In the genomic region with DNA sequence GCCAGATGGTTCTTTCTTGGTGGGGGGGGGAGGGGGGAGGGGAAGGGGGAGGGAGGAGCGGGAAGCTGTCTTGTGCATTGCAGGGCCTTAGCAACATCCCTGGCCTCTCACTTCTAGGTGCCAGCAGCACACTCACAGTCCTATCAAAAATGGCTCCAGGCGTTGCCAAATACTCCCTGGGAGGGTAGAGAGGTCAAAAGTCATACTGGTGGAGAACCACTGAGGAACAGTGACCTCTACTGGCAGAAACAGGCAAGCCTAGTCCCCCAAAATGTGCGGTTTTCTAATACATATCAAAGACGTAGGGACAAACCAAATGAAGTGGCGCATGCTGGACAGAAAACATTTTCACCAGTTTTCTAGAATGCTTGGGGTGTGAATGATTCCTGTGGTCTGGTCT, we compare ENCODE assay signal across 5 cellular contexts. TPM values are rescaled to one million over a fixed set of nuclear protein-coding genes. Genes with fewer than 3 reads are reported as not detected.
"Had no signal": no experiment of that assay in that cellular context is flagged by ENCODE, and none has a peak within 500 bp of the region (broad histone marks: within the 10 kb centered on the region; RNA-seq: fewer than 3 reads in every experiment).

No MANE protein-coding gene starts in this region.

RNA-seq across cellular contexts. Expression of gene CLTRN, which starts 17.1 kb away (rescaled TPM):
- total RNA-seq: pulmonary artery endothelial cell; T-helper 1 cell treated with Interleukin-12 subunit alpha and Interleukin-12 subunit beta and Interleukin-4 antibody, amounts not matched to agents 30 ng/mL and 1 ng/mL, for 36 hours had no signal

RNA-seq across cellular contexts. Expression of gene ACE2, which starts 46.8 kb away (rescaled TPM):
- total RNA-seq: activated CD4-positive, alpha-beta T cell treated with anti-CD3 and anti-CD28 coated beads, Interleukin-2, amount 10 ng/mL, durations not matched to agents 24 days and 14 days; activated CD8-positive, alpha-beta memory T cell treated with anti-CD3 and anti-CD28 coated beads for 36 hours; activated naive CD4-positive, alpha-beta T cell treated with anti-CD3 and anti-CD28 coated beads for 36 hours; T-helper 1 cell treated with Interleukin-12 subunit alpha and Interleukin-12 subunit beta and Interleukin-4 antibody, amounts not matched to agents 30 ng/mL and 1 ng/mL, for 36 hours had no signal
